Comparison of ENCODE assay signal across 32 cellular contexts in the genomic region with DNA sequence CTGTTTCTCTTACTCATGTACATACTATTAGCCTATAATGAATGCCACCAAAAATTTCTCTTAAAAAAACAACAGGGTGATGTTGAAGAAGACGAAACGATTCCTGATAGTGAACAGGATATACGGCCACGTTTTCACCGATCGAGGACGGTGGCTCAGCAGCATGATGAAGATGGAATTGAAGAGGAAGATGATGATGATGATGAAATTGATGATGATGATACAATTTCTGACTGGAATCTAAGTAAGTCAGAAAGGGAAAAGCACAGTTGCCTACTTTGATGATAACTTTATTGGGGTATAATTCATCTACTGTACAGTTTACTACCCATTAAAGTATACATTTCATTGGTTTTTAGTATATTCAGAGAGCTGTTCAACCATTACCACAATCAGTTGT.
"Had no signal": no experiment of that assay in that cellular context is flagged by ENCODE, and none has a peak within 500 bp of the region (broad histone marks: within the 10 kb centered on the region; RNA-seq: fewer than 3 reads in every experiment).

No MANE protein-coding gene starts in this region.

- H3K9me3 ChIP-seq: adrenal gland, ascending aorta, body of pancreas, breast epithelium had no signal

- H3K27ac ChIP-seq: adrenal gland, ascending aorta, body of pancreas, brain microvascular endothelial cell, breast epithelium, cardiac muscle cell had no signal

- H3K4me1 ChIP-seq: ascending aorta, body of pancreas, breast epithelium had no signal

- ATAC-seq: activated naive CD4-positive, alpha-beta T cell treated with anti-CD3 and anti-CD28 coated beads, Interleukin-2, amount 50 U/mL, for 72 hours; activated naive CD8-positive, alpha-beta T cell treated with anti-CD3 and anti-CD28 coated beads, Interleukin-2, amount 50 U/mL, for 24 hours; activated T-cell treated with anti-CD3 and anti-CD28 coated beads, Interleukin-2, amount 50 U/mL, for 4 hours; activated T-cell treated with anti-CD3 and anti-CD28 coated beads, Interleukin-2, amount 50 U/mL, for 72 hours; activated T-helper 17 cell treated with anti-CD3 and anti-CD28 coated beads, Interleukin-2, amount 50 U/mL, for 72 hours; body of pancreas had no signal

- H3K27me3 ChIP-seq: adrenal gland, ascending aorta, body of pancreas, brain microvascular endothelial cell, breast epithelium, cardiac muscle cell had no signal

- H3K4me3 ChIP-seq: adrenal gland, ascending aorta, body of pancreas, breast epithelium, cardiac muscle cell had no signal

- H3K36me3 ChIP-seq: breast epithelium had no signal

- FAIRE-seq: bronchial epithelial cell had no signal

- DNase-seq: activated effector memory CD4-positive, alpha-beta T cell treated with anti-CD3 and anti-CD28 coated beads, Interleukin-2, amount 50 U/mL, for 16 hours; activated effector memory CD4-positive, alpha-beta T cell treated with Interleukin-2 at 50 U/mL for 16 hours; activated gamma-delta T cell; activated gamma-delta T cell treated with Interleukin-2 at 50 U/mL for 16 hours; activated naive CD4-positive, alpha-beta T cell; activated naive CD4-positive, alpha-beta T cell treated with anti-CD3 and anti-CD28 coated beads for 36 hours; activated naive CD4-positive, alpha-beta T cell treated with anti-CD3 and anti-CD28 coated beads, Interleukin-2, amount 10 ng/mL, durations not matched to agents 7 days and 5 days; activated naive CD4-positive, alpha-beta T cell treated with anti-CD3 and anti-CD28 coated beads, Interleukin-2, amount 50 U/mL, for 16 hours; activated naive CD4-positive, alpha-beta T cell treated with Interleukin-2 at 50 U/mL for 16 hours; activated naive CD8-positive, alpha-beta T cell treated with anti-CD3 and anti-CD28 coated beads for 36 hours; activated naive CD8-positive, alpha-beta T cell treated with anti-CD3 and anti-CD28 coated beads, Interleukin-2, amount 10 ng/mL, durations not matched to agents 7 days and 5 days; activated naive CD8-positive, alpha-beta T cell treated with anti-CD3 and anti-CD28 coated beads, Interleukin-2, amount 50 U/mL, for 24 hours; activated T-cell treated with anti-CD3 and anti-CD28 coated beads, Interleukin-2, amount 50 U/mL, for 1 hour; activated T-cell treated with anti-CD3 and anti-CD28 coated beads, Interleukin-2, amount 50 U/mL, for 24 hours; activated T-cell treated with anti-CD3 and anti-CD28 coated beads, Interleukin-2, amount 50 U/mL, for 4 hours; activated T-cell treated with anti-CD3 and anti-CD28 coated beads, Interleukin-2, amount 50 U/mL, for 48 hours; activated T-cell treated with anti-CD3 and anti-CD28 coated beads, Interleukin-2, amount 50 U/mL, for 72 hours; adrenal gland; amniotic stem cell; amygdala; anterior cingulate cortex; body of pancreas; brain microvascular endothelial cell; caudate nucleus; central memory CD4-positive, alpha-beta T cell; cerebellar nuclear complex had no signal
